27 cellular contexts compared by ENCODE assay signal in genomic region chr2:135831180-135831812, GRCh38. TPM values are rescaled to one million over a fixed set of nuclear protein-coding genes. Genes with fewer than 3 reads are reported as not detected.
"Had no signal": no experiment of that assay in that cellular context is flagged by ENCODE, and none has a peak within 500 bp of the region (broad histone marks: within the 10 kb centered on the region; RNA-seq: fewer than 3 reads in every experiment).

No MANE protein-coding gene starts in this region.

- H3K27me3 ChIP-seq: pancreas, testis, uterus had no signal

- H3K4me1 ChIP-seq: pancreas, psoas muscle, testis, uterus had no signal

- H3K27ac Mint-ChIP-seq: activated naive CD8-positive, alpha-beta T cell; mesothelial cell of epicardium had no signal

- H3K4me3 ChIP-seq: pancreas, psoas muscle, testis, uterus had no signal

- DNase-seq: activated CD4-positive, alpha-beta T cell treated with anti-CD3 and anti-CD28 coated beads for 48 hours; activated CD4-positive, alpha-beta T cell treated with anti-CD3 and anti-CD28 coated beads, Interleukin-2, amount 50 U/mL, for 48 hours; activated CD8-positive, alpha-beta memory T cell treated with anti-CD3 and anti-CD28 coated beads for 24 hours; activated effector memory CD4-positive, alpha-beta T cell treated with Interleukin-2 at 50 U/mL for 16 hours; activated naive CD4-positive, alpha-beta T cell treated with Interleukin-2 at 50 U/mL for 16 hours; anterior cingulate cortex; effector memory CD4-positive, alpha-beta T cell; left cardiac atrium; naive thymus-derived CD4-positive, alpha-beta T cell; nucleus accumbens; pancreas; psoas muscle; stimulated activated CD4-positive, alpha-beta T cell treated with anti-CD3 and anti-CD28 coated beads, Interleukin-15, amount 100 ng/mL, for 24 hours; stimulated activated CD4-positive, alpha-beta T cell treated with anti-CD3 and anti-CD28 coated beads, Interleukin-2, amount 100 ng/mL, for 24 hours; stimulated activated naive CD4-positive, alpha-beta T cell; T1000; testis; trophoblast cell; uterus; WERI-Rb-1 had no signal

- ATAC-seq: activated CD4-positive, CD25-positive, alpha-beta regulatory T cell treated with anti-CD3 and anti-CD28 coated beads, Interleukin-2, amount 50 U/mL, for 24 hours; left cardiac atrium; naive thymus-derived CD4-positive, alpha-beta T cell; pancreas; psoas muscle had no signal

- H3K36me3 ChIP-seq: pancreas, uterus, WERI-Rb-1 had no signal

- H3K9me3 ChIP-seq: pancreas, psoas muscle, testis, uterus had no signal

- H3K27ac ChIP-seq: pancreas, psoas muscle, testis, uterus, WERI-Rb-1 had no signal

- H3K9me3 Mint-ChIP-seq: mesothelial cell of epicardium; naive thymus-derived CD4-positive, alpha-beta T cell; neural crest cell had no signal

- H3K4me3 Mint-ChIP-seq: activated naive CD8-positive, alpha-beta T cell; mesothelial cell of epicardium; naive thymus-derived CD4-positive, alpha-beta T cell; neural crest cell had no signal

- H3K36me3 Mint-ChIP-seq: mesothelial cell of epicardium had no signal

- H3K4me1 Mint-ChIP-seq: mesothelial cell of epicardium, neural crest cell had no signal

- H3K27me3 Mint-ChIP-seq: activated naive CD8-positive, alpha-beta T cell; naive thymus-derived CD4-positive, alpha-beta T cell had no signal

RNA-seq across cellular contexts. Expression of gene LCT, which starts 5.7 kb away (rescaled TPM):
- total RNA-seq: dermis microvascular lymphatic vessel endothelial cell, epithelial cell of proximal tubule, frontal cortex, left cardiac atrium, mesothelial cell of epicardium had no signal
